In genomic region chr13:73603646-73604045, GRCh38 we compare ENCODE assay signal across 25 cellular contexts.
"Had no signal": no experiment of that assay in that cellular context is flagged by ENCODE, and none has a peak within 500 bp of the region (broad histone marks: within the 10 kb centered on the region; RNA-seq: fewer than 3 reads in every experiment).

No MANE protein-coding gene starts in this region.

- FAIRE-seq: frontal cortex, kidney had no signal

- H3K4me1 ChIP-seq: adrenal gland, ascending aorta, esophagus muscularis mucosa, testis had no signal

- ATAC-seq: activated CD4-positive, alpha-beta T cell treated with anti-CD3 and anti-CD28 coated beads for 36 hours; activated CD8-positive, alpha-beta memory T cell treated with anti-CD3 and anti-CD28 coated beads, Interleukin-2, amount 10 ng/mL, durations not matched to agents 7 days and 5 days; activated CD8-positive, alpha-beta T cell treated with anti-CD3 and anti-CD28 coated beads, Interleukin-2, amount 10 ng/mL, durations not matched to agents 7 days and 5 days; effector memory CD8-positive, alpha-beta T cell; left colon; naive thymus-derived CD4-positive, alpha-beta T cell; right lobe of liver; stimulated activated naive CD8-positive, alpha-beta T cell treated with anti-CD3 and anti-CD28 coated beads, Interleukin-15, Interleukin-2, amounts not matched to agents 100 U/mL and 50 U/mL, for 24 hours had no signal

- H3K36me3 ChIP-seq: adrenal gland, ascending aorta, esophagus muscularis mucosa, ovary, right lobe of liver, transverse colon had no signal

- H3K27me3 ChIP-seq: adrenal gland, ascending aorta, esophagus muscularis mucosa, ovary, right lobe of liver, testis, transverse colon had no signal

- H3K4me3 ChIP-seq: adrenal gland, ascending aorta, esophagus muscularis mucosa, ovary, right lobe of liver, testis, transverse colon had no signal

- H3K9me3 ChIP-seq: adrenal gland, ascending aorta, ovary, right lobe of liver, testis, transverse colon had no signal

- H3K27ac ChIP-seq: adrenal gland, ascending aorta, esophagus muscularis mucosa, ovary, right lobe of liver, testis, transverse colon had no signal

- DNase-seq: activated B cell treated with CpG ODN at 0.5 μM for 24 hours; activated CD4-positive, alpha-beta T cell treated with anti-CD3 and anti-CD28 coated beads for 36 hours; activated CD8-positive, alpha-beta memory T cell treated with anti-CD3 and anti-CD28 coated beads, Interleukin-2, amount 10 ng/mL, durations not matched to agents 7 days and 5 days; activated CD8-positive, alpha-beta T cell treated with anti-CD3 and anti-CD28 coated beads, Interleukin-2, amount 10 ng/mL, durations not matched to agents 7 days and 5 days; activated effector memory CD4-positive, alpha-beta T cell treated with Interleukin-2 at 50 U/mL for 16 hours; activated naive CD4-positive, alpha-beta T cell treated with Interleukin-2 at 50 U/mL for 16 hours; activated T-cell treated with anti-CD3 and anti-CD28 coated beads for 4 hours; adrenal gland; caudate nucleus; cortex of kidney; effector memory CD8-positive, alpha-beta T cell; kidney; left colon; midbrain; naive thymus-derived CD4-positive, alpha-beta T cell; ovary; right lobe of liver; stimulated activated CD4-positive, alpha-beta T cell treated with anti-CD3 and anti-CD28 coated beads, Interleukin-12 subunit alpha, Interleukin-12 subunit beta, amount 100 ng/mL, for 4 hours; stimulated activated CD4-positive, alpha-beta T cell treated with anti-CD3 and anti-CD28 coated beads, Interleukin-4, amount 100 ng/mL, for 1 hour; stimulated activated naive CD8-positive, alpha-beta T cell treated with anti-CD3 and anti-CD28 coated beads, Interleukin-15, Interleukin-2, amounts not matched to agents 100 U/mL and 50 U/mL, for 24 hours; testis; transverse colon had no signal
